In genomic region chr17:18497044-18497443, GRCh38 we compare ENCODE assay signal across 13 cellular contexts. TPM values are rescaled to one million over a fixed set of nuclear protein-coding genes. Genes with fewer than 3 reads are reported as not detected.
DNase-seq lines count a peak whose midpoint lies in the region; ATAC-seq, FAIRE-seq and TF ChIP-seq lines count a peak whose summit lies in the region.
"Not testable (repeated sequence)": the region's sequence is repeated elsewhere in the genome, so short reads cannot be mapped to it uniquely, and the experiment has no call there.
"Had no signal": no experiment of that assay in that cellular context is flagged by ENCODE, and none has a peak within 500 bp of the region (broad histone marks: within the 10 kb centered on the region; RNA-seq: fewer than 3 reads in every experiment).

No MANE protein-coding gene starts in this region.

- not testable (repeated sequence) for H3K27me3 ChIP-seq in A673 (replicated peaks; ENCODE audit: insufficient read depth, low read depth, low read length, poor library complexity); astrocyte (ENCODE audit: insufficient read depth, low read length); HepG2 (ENCODE audit: control insufficient read depth in 1 of 2, insufficient read depth in 2 of 2, low read length in 2 of 2)

- not testable (repeated sequence) for TF ChIP-seq POLR2A in HepG2 (IDR thresholded peaks at IDR 0.05; ENCODE audit: insufficient read depth in 1 of 2, low read depth in 2 of 2, low read length in 2 of 2)

- TF ChIP-seq RAD21 in HepG2 (CRISPR knock-in tag; IDR thresholded peaks at IDR 0.05): not testable (repeated sequence)

- in situ Hi-C loops in HepG2 (cut with HindIII; ENCODE audit: extremely low pct_ligation_motif_present, low pct_unique_long_range_greater_than_20kb): not testable (repeated sequence)

- H3K9me3 Mint-ChIP-seq in astrocyte (ENCODE audit: unreplicated experiment); nephron progenitor cell: not testable (repeated sequence)

- intact Hi-C loops in A673 (cut with micrococcal nuclease; ENCODE audit: unreplicated experiment); OCI-LY7 (cut with micrococcal nuclease; ENCODE audit: unreplicated experiment); HepG2 (cut with micrococcal nuclease; ENCODE audit: unreplicated experiment): not testable (repeated sequence)

- not testable (repeated sequence) for H3K36me3 Mint-ChIP-seq in astrocyte (ENCODE audit: low read depth, unreplicated experiment); nephron progenitor cell (ENCODE audit: low read depth)

- BruUV-seq in A673 (replicated peaks; lab: Mats Ljungman, UMichigan); OCI-LY7 (replicated peaks; lab: Mats Ljungman, UMichigan); HepG2 (replicated peaks; lab: Mats Ljungman, UMichigan): not testable (repeated sequence)

- H4K20me1 ChIP-seq in OCI-LY7 (ENCODE audit: insufficient read depth, low read length); astrocyte (ENCODE audit: insufficient read depth, low read length); HepG2 (ENCODE audit: insufficient read depth, low read length): not testable (repeated sequence)

- H3K27ac ChIP-seq in A673 (ENCODE audit: low read depth, low read length, poor library complexity, severe bottlenecking); OCI-LY7 (ENCODE audit: low read depth, low read length, poor library complexity, severe bottlenecking); astrocyte (ENCODE audit: low read depth, low read length); HepG2 (ENCODE audit: extremely low read length, insufficient read depth, low read length): not testable (repeated sequence)

- H3K4me3 ChIP-seq in A673 (ENCODE audit: low read depth, low read length, poor library complexity, severe bottlenecking); OCI-LY7 (ENCODE audit: low read depth, low read length, poor library complexity, severe bottlenecking); astrocyte (ENCODE audit: insufficient read depth, low read depth, low read length); epithelial cell of proximal tubule (ENCODE audit: low read depth, low read length); HepG2 (replicated peaks in 1 of 3; ENCODE audit: insufficient read depth in 1 of 3, low read depth in 2 of 3, low read length in 3 of 3); retinal pigment epithelial cell (ENCODE audit: low read length): not testable (repeated sequence)

- POLR2A ChIA-PET in A673 (lab: Charles Lee; ENCODE audit: low non-redundant PET); OCI-LY7 (lab: Charles Lee); HepG2 (lab: Yijun Ruan, JAX): not testable (repeated sequence)

- not testable (repeated sequence) for H3K9me2 ChIP-seq in OCI-LY7 (ENCODE audit: insufficient read depth, low read length)

- H3K9me3 ChIP-seq in A673 (ENCODE audit: low read depth, low read length, poor library complexity, severe bottlenecking); OCI-LY7 (ENCODE audit: low read length); astrocyte (ENCODE audit: insufficient read depth, low read depth, low read length); HepG2 (ENCODE audit: low read length): not testable (repeated sequence)

- not testable (repeated sequence) for TF ChIP-seq EP300 in HepG2 (IDR thresholded peaks at IDR 0.05; ENCODE audit: low read depth in 2 of 2, low read length in 2 of 2); HepG2 (CRISPR knock-in tag; IDR thresholded peaks at IDR 0.05; ENCODE audit: borderline replicate concordance)

- not testable (repeated sequence) for H3K4me3 Mint-ChIP-seq in astrocyte (ENCODE audit: unreplicated experiment); nephron progenitor cell

- peak; percentile 13; the same call in 1 of the 3 replicates for ATAC-seq in HepG2

- not testable (repeated sequence) for H3K36me3 ChIP-seq in A673 (ENCODE audit: insufficient read depth, low read length, poor library complexity, severe bottlenecking); OCI-LY7 (ENCODE audit: insufficient read depth, low read length); astrocyte (ENCODE audit: insufficient read depth, low read length); HepG2 (replicated peaks in 1 of 2; ENCODE audit: control insufficient read depth in 1 of 2, insufficient read depth in 2 of 2, low read length in 2 of 2)

- not testable (repeated sequence) for H3K4me1 Mint-ChIP-seq in astrocyte (ENCODE audit: low read depth, unreplicated experiment); nephron progenitor cell

- not testable (repeated sequence) for H3K27ac Mint-ChIP-seq in astrocyte (ENCODE audit: unreplicated experiment); nephron progenitor cell

- 10% methylated on average over 6 of the region's 6 CpGs for WGBS in HepG2 (ENCODE audit: low lambda C conversion rate)

- FAIRE-seq in astrocyte (lab: Jason Lieb, UNC); HepG2 (lab: Jason Lieb, UNC): not testable (repeated sequence)

- TF ChIP-seq CTCF in A673 (conservative IDR thresholded peaks at IDR 0.05; ENCODE audit: low read depth, low read length) (0 out of 2 replicates have a peak, but pooled peaks have one; percentile 28), GM10266 (IDR thresholded peaks at IDR 0.05; ENCODE audit: control insufficient read depth, insufficient read depth, low read depth, missing control alignments) (peak; percentile 11), OCI-LY7 (conservative IDR thresholded peaks at IDR 0.05; ENCODE audit: low read length) (peak; percentile 41), astrocyte (IDR thresholded peaks at IDR 0.05; ENCODE audit: insufficient read depth, low read depth, low read length) (peak; percentile 9), epithelial cell of proximal tubule (conservative IDR thresholded peaks at IDR 0.05; ENCODE audit: low read depth, low read length) (peak; percentile 28), nephron progenitor cell (IDR thresholded peaks at IDR 0.05) (peak; percentile 10), retinal pigment epithelial cell (conservative IDR thresholded peaks at IDR 0.05; ENCODE audit: low read depth, low read length) (peak; percentile 18)
- not testable (repeated sequence) for TF ChIP-seq CTCF in HepG2 (CRISPR knock-in tag; IDR thresholded peaks at IDR 0.05)

- CTCF ChIA-PET in A673 (lab: Charles Lee); OCI-LY7 (lab: Charles Lee; ENCODE audit: unreplicated experiment); HepG2 (lab: Yijun Ruan, JAX; ENCODE audit: low intra/inter-chr PET ratio, low total read pairs): not testable (repeated sequence)

- H3K4me1 ChIP-seq in A673 (ENCODE audit: insufficient read depth, low read length, poor library complexity, severe bottlenecking); OCI-LY7 (ENCODE audit: insufficient read depth, low read length, poor library complexity, severe bottlenecking); astrocyte (ENCODE audit: insufficient read depth, low read length); HepG2 (ENCODE audit: insufficient read depth, low read length): not testable (repeated sequence)

- not testable (repeated sequence) for H3K27me3 Mint-ChIP-seq in astrocyte (ENCODE audit: low read depth, unreplicated experiment); nephron progenitor cell (ENCODE audit: low read depth, poor library complexity)

- not testable (repeated sequence) for H3K4me2 ChIP-seq in OCI-LY7 (ENCODE audit: low read length); astrocyte (ENCODE audit: low read length); HepG2 (ENCODE audit: low read depth, low read length)

- not testable (repeated sequence) for H3K79me2 ChIP-seq in OCI-LY7 (ENCODE audit: insufficient read depth, low read depth, low read length); astrocyte (ENCODE audit: insufficient read depth, low read length); HepG2 (ENCODE audit: insufficient read depth, low read length)

- DNase-seq in A673 (ENCODE audit: low spot score); GM10266 (ENCODE audit: extremely low spot score); OCI-LY7 (ENCODE audit: low spot score); astrocyte (ENCODE audit: low read depth); epithelial cell of proximal tubule (ENCODE audit: low read depth); HepG2 (ENCODE audit: low spot score); nephron progenitor cell; retinal pigment epithelial cell (ENCODE audit: low read depth): not testable (repeated sequence)

- H2AFZ ChIP-seq in OCI-LY7 (ENCODE audit: low read length); astrocyte (ENCODE audit: low read depth, low read length); HepG2 (ENCODE audit: low read length): not testable (repeated sequence)

- H3K9ac ChIP-seq in astrocyte (ENCODE audit: low read length); HepG2 (ENCODE audit: insufficient read depth, low read depth, low read length): not testable (repeated sequence)

RNA-seq across cellular contexts. Expression of gene LGALS9C, which starts 20.5 kb away (rescaled TPM):
- total RNA-seq in A673 (2021): not detected in 2 replicates
- not detected in 2 replicates for total RNA-seq in OCI-LY7 (2014; rRNA removed; shearing (Covaris generic))
- total RNA-seq in OCI-LY7 (2022): not detected in 2 replicates
- not detected in 2 replicates for total RNA-seq in astrocyte
- total RNA-seq in epithelial cell of proximal tubule: not detected in 2 replicates
- not detected in 2 replicates for total RNA-seq in HepG2 (2016; rRNA removed; fragmentation: Illumina TruSeq; extraction: Trizol)
- not detected in 2 replicates for total RNA-seq in HepG2 (2016; cell fraction: cytosol; rRNA removed; fragmentation: Illumina TruSeq; extraction: Trizol; ENCODE audit: low read depth)
- total RNA-seq in HepG2 (2016; cell fraction: insoluble cytoplasmic fraction; rRNA removed; fragmentation: Illumina TruSeq; extraction: Trizol): not detected in 2 replicates
- not detected in 2 replicates for total RNA-seq in HepG2 (2016; cell fraction: membrane; rRNA removed; fragmentation: Illumina TruSeq; extraction: Trizol)
- total RNA-seq in HepG2 (2016; cell fraction: nucleus; rRNA removed; fragmentation: Illumina TruSeq; extraction: Trizol): not detected in 2 replicates
- polyA plus RNA-seq in HepG2 (2011; rRNA removed): not detected in 2 replicates
- polyA plus RNA-seq in HepG2 (2011; cell fraction: cytosol; rRNA removed): not detected in 2 replicates
- not detected in 2 replicates for polyA plus RNA-seq in HepG2 (2011; cell fraction: nucleus; rRNA removed)
- polyA plus RNA-seq in HepG2 (2012): not detected in 2 replicates
- not detected in 2 replicates for polyA plus RNA-seq in HepG2 (2016; cell fraction: cytosol; fragmentation: Illumina TruSeq; extraction: Trizol; ENCODE audit: low read depth)
- polyA plus RNA-seq in HepG2 (2016; cell fraction: insoluble cytoplasmic fraction; fragmentation: Illumina TruSeq; extraction: Trizol; ENCODE audit: low read depth): not detected in 2 replicates
- polyA plus RNA-seq in HepG2 (2016; cell fraction: membrane; fragmentation: Illumina TruSeq; extraction: Trizol; ENCODE audit: low read depth): not detected in 2 replicates
- not detected in 2 replicates for polyA plus RNA-seq in HepG2 (2016; cell fraction: nucleus; fragmentation: Illumina TruSeq; extraction: Trizol; ENCODE audit: insufficient read depth, low read depth)
- 1.0 TPM in 1 of 2 replicates, not detected in the other for polyA minus RNA-seq in HepG2 (2011; rRNA and poly(A)+ RNA removed; ENCODE audit: low replicate concordance)
- not detected in 2 replicates for polyA minus RNA-seq in HepG2 (2011; cell fraction: cytosol; rRNA and poly(A)+ RNA removed)
- polyA minus RNA-seq in HepG2 (2011; cell fraction: nucleus; rRNA and poly(A)+ RNA removed): not detected in 2 replicates
- total RNA-seq: Caco-2; CD4-positive, CD25-positive, alpha-beta regulatory T cell; HT-29; Right ventricle myocardium superior had no signal
- polyA plus RNA-seq: IgD-negative memory B cell had no signal
